ENCODE assay signal across 8 cellular contexts in genomic region chr6:30814137-30815084, GRCh38.
DNase-seq lines count a peak whose midpoint lies in the region; ATAC-seq and TF ChIP-seq lines count a peak whose summit lies in the region.

No MANE protein-coding gene starts in this region.

- H3K9me3 ChIP-seq in CD8-positive, alpha-beta memory T cell (ENCODE audit: low read length), result no peaks in the 10 kb centered on the region
- no peaks in the 10 kb centered on the region for H3K9me3 ChIP-seq in adrenal gland (replicated peaks in 1 of 3)

- peak overlapping the region; percentile 73 for H3K27ac ChIP-seq in CD8-positive, alpha-beta memory T cell (ENCODE audit: low read depth, low read length)
- peak overlapping the region in 2 of 5 donors; percentile 73 to 81 for H3K27ac ChIP-seq in adrenal gland

- H3K4me3 Mint-ChIP-seq in CD8-positive, alpha-beta memory T cell, result peak overlapping the region in 4 of 7 donors; percentile 19 to 64 (median 50)

- no peaks in the 10 kb centered on the region for H3K9me3 Mint-ChIP-seq in CD8-positive, alpha-beta memory T cell

- no peak for ATAC-seq in HG02759 (IDR thresholded peaks at IDR 0.05; ENCODE audit: unreplicated experiment)

- H3K27me3 ChIP-seq in CD8-positive, alpha-beta memory T cell (ENCODE audit: insufficient read depth, low read length, poor library complexity, severe bottlenecking), result no peaks in the 10 kb centered on the region
- H3K27me3 ChIP-seq in adrenal gland, result no peaks in the 10 kb centered on the region

- no peak for TF ChIP-seq CTCF in adrenal gland (IDR thresholded peaks at IDR 0.05)

- TF ChIP-seq POLR2A in adrenal gland (IDR thresholded peaks at IDR 0.05), result no peak

- H3K4me1 ChIP-seq in CD8-positive, alpha-beta memory T cell (ENCODE audit: insufficient read depth, low read length), result peaks cover 50% of the 10 kb centered on the region
- H3K4me1 ChIP-seq in adrenal gland (replicated peaks in 1 of 2), result peaks cover 11 to 23% of the 10 kb centered on the region in 2 donors

- H3K36me3 Mint-ChIP-seq in CD8-positive, alpha-beta memory T cell, result no peaks in the 10 kb centered on the region

- CTCF ChIA-PET in CD8-positive, alpha-beta memory T cell (lab: Charles Lee), result interaction anchor here (0.7 to 1.5 kb wide), 6 partner anchors 63 to 273 kb away, joined by 3 to 7 read pairs (median 4); no protein-coding TSS in a partner anchor

- POLR2A ChIA-PET in CD8-positive, alpha-beta memory T cell (lab: Charles Lee), result interaction anchor here (0.7 to 1.9 kb wide), 2 partner anchors 21 kb away, joined by 5 to 9 read pairs; no protein-coding TSS in a partner anchor

- H3K36me3 ChIP-seq in CD8-positive, alpha-beta memory T cell (ENCODE audit: insufficient read depth, low read length), result no peaks in the 10 kb centered on the region
- no peaks in the 10 kb centered on the region for H3K36me3 ChIP-seq in adrenal gland (replicated peaks in 1 of 2)

- DNase-seq in CD8-positive, alpha-beta memory T cell, result peak in 1 of 5 donors; percentile 67
- peak; percentile 26 for DNase-seq in RKO (ENCODE audit: low spot score)
- DNase-seq in adrenal gland, result peak; percentile 45 to 78 (median 67)
- peak; percentile 29 for DNase-seq in mucosa of gallbladder (ENCODE audit: low spot score)
- no peak for DNase-seq in NCI-H2029 treated with DMSO at 0.1 percent for 48 hours (lab: John Stamatoyannopoulos, UW)
- no peak for DNase-seq in NCI-H1092 treated with DMSO at 0.1 percent for 48 hours (lab: John Stamatoyannopoulos, UW)
- no peak for DNase-seq in NCI-H2029 (lab: John Stamatoyannopoulos, UW)

- 58 to 63% (median 63%) methylated on average over 11 of the region's 11 CpGs for WGBS in adrenal gland, 4 donors

- intact Hi-C loops in adrenal gland (cut with DNase I), result no loop called here

- no peak overlapping the region for H3K4me3 ChIP-seq in CD8-positive, alpha-beta memory T cell (ENCODE audit: low read length)
- H3K4me3 ChIP-seq in adrenal gland, result no peak overlapping the region

- H3K27me3 Mint-ChIP-seq in CD8-positive, alpha-beta memory T cell, result no peaks in the 10 kb centered on the region

- H3K27ac Mint-ChIP-seq in CD8-positive, alpha-beta memory T cell, result peak overlapping the region; percentile 9 to 88 (median 80)

- peaks cover 49 to 87% (median 64%) of the 10 kb centered on the region in 3 donors for H3K4me1 Mint-ChIP-seq in CD8-positive, alpha-beta memory T cell

Comparison
In these comparisons a context has a peak if more than half of its experiments do, and no peak if none do; other contexts are left out.
1. DNase-seq: peak in RKO (single experiment), adrenal gland (7 of 7) and mucosa of gallbladder (single experiment); none in NCI-H2029 treated with DMSO at 0.1 percent for 48 hours (single experiment), NCI-H1092 treated with DMSO at 0.1 percent for 48 hours (single experiment) and NCI-H2029 (single experiment).